Comparison of ENCODE assay signal across 1 cellular context in the genomic region with DNA sequence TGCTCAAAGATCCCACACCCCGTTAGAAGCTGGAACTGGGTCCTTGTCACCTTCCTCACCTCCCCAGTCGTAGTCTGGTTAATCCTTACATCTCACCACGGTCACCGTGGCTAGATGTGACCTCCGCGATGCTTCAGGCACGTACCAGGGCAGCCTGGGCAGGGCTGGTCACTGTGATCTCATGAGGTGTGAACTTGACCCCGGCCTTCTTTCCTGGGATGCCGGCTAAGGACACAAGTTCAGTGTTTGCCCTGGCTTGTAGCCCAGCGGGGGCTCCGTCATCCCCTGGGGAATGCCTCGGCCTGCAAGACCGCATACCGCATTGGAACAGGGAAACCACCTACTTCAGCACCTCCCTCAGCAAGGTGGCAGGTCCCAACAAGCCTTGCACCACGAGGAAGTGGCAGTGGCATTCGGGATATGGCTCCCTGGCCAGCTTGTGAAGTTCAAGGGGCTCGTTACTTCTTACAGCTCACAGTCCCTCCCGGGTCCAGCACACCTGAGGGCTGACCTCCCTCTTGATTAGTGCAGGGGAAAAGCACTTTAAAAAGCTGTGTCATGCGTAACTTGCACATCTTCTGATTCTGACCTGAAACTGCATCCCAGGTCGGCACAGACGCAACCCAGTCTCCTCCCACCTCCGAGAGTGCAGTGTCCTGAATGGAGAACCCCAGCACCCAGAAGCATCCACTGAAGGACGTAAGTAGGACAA.
TF ChIP-seq lines count a peak whose summit lies in the region.

No MANE protein-coding gene starts in this region.

TF ChIP-seq in HepG2, 621 proteins besides CTCF, POLR2A, EP300 and RAD21 (continued from another document and continues in another):
- TF ChIP-seq, protein P1, sequence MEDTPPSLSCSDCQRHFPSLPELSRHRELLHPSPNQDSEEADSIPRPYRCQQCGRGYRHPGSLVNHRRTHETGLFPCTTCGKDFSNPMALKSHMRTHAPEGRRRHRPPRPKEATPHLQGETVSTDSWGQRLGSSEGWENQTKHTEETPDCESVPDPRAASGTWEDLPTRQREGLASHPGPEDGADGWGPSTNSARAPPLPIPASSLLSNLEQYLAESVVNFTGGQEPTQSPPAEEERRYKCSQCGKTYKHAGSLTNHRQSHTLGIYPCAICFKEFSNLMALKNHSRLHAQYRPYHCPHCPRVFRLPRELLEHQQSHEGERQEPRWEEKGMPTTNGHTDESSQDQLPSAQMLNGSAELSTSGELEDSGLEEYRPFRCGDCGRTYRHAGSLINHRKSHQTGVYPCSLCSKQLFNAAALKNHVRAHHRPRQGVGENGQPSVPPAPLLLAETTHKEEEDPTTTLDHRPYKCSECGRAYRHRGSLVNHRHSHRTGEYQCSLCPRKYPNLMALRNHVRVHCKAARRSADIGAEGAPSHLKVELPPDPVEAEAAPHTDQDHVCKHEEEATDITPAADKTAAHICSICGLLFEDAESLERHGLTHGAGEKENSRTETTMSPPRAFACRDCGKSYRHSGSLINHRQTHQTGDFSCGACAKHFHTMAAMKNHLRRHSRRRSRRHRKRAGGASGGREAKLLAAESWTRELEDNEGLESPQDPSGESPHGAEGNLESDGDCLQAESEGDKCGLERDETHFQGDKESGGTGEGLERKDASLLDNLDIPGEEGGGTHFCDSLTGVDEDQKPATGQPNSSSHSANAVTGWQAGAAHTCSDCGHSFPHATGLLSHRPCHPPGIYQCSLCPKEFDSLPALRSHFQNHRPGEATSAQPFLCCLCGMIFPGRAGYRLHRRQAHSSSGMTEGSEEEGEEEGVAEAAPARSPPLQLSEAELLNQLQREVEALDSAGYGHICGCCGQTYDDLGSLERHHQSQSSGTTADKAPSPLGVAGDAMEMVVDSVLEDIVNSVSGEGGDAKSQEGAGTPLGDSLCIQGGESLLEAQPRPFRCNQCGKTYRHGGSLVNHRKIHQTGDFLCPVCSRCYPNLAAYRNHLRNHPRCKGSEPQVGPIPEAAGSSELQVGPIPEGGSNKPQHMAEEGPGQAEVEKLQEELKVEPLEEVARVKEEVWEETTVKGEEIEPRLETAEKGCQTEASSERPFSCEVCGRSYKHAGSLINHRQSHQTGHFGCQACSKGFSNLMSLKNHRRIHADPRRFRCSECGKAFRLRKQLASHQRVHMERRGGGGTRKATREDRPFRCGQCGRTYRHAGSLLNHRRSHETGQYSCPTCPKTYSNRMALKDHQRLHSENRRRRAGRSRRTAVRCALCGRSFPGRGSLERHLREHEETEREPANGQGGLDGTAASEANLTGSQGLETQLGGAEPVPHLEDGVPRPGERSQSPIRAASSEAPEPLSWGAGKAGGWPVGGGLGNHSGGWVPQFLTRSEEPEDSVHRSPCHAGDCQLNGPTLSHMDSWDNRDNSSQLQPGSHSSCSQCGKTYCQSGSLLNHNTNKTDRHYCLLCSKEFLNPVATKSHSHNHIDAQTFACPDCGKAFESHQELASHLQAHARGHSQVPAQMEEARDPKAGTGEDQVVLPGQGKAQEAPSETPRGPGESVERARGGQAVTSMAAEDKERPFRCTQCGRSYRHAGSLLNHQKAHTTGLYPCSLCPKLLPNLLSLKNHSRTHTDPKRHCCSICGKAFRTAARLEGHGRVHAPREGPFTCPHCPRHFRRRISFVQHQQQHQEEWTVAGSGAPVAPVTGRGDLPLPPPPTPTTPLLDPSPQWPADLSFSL (CRISPR knock-in tag; IDR thresholded peaks at IDR 0.05), result no peak
- TF ChIP-seq ZNF530 (CRISPR knock-in tag; IDR thresholded peaks at IDR 0.05; ENCODE audit: low read depth), result no peak
- no peak for TF ChIP-seq NFKBIZ (CRISPR knock-in tag; IDR thresholded peaks at IDR 0.05)
- TF ChIP-seq PHB2 (IDR thresholded peaks at IDR 0.05; ENCODE audit: partially characterized antibody), result no peak
- no peak for TF ChIP-seq NONO (IDR thresholded peaks at IDR 0.05)
- TF ChIP-seq NONO (CRISPR knock-in tag; conservative IDR thresholded peaks at IDR 0.05), result peak; percentile 73
- peak; percentile 76; the same call in 1 of the 2 replicates for TF ChIP-seq THAP11 (CRISPR knock-in tag; IDR thresholded peaks at IDR 0.05)
- no peak for TF ChIP-seq ZBTB1 (CRISPR knock-in tag; IDR thresholded peaks at IDR 0.05; ENCODE audit: borderline replicate concordance)
- TF ChIP-seq ZNF615 (CRISPR knock-in tag; IDR thresholded peaks at IDR 0.05; ENCODE audit: borderline replicate concordance), result no peak
- no peak for TF ChIP-seq GTF2F1 (IDR thresholded peaks at IDR 0.05; ENCODE audit: low read length)
- TF ChIP-seq, protein P2, sequence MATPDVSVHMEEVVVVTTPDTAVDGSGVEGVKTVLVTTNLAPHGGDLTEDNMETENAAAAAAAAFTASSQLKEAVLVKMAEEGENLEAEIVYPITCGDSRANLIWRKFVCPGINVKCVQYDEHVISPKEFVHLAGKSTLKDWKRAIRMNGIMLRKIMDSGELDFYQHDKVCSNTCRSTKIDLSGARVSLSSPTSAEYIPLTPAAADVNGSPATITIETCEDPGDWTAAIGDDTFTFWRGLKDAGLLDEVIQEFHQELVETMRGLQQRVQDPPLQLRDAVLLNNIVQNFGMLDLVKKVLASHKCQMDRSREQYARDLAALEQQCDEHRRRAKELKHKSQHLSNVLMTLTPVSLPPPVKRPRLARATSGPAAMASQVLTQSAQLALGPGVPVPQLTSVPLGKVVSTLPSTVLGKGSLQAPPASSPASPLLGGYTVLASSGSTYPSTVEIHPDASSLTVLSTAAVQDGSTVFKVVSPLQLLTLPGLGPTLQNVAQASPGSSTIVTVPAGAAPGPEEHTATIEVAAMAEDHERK (CRISPR knock-in tag; IDR thresholded peaks at IDR 0.05; ENCODE audit: low read depth), result no peak
- no peak; the same call in 1 of the 2 replicates for TF ChIP-seq ZMYM2 (CRISPR knock-in tag; IDR thresholded peaks at IDR 0.05)
- TF ChIP-seq, protein P3, sequence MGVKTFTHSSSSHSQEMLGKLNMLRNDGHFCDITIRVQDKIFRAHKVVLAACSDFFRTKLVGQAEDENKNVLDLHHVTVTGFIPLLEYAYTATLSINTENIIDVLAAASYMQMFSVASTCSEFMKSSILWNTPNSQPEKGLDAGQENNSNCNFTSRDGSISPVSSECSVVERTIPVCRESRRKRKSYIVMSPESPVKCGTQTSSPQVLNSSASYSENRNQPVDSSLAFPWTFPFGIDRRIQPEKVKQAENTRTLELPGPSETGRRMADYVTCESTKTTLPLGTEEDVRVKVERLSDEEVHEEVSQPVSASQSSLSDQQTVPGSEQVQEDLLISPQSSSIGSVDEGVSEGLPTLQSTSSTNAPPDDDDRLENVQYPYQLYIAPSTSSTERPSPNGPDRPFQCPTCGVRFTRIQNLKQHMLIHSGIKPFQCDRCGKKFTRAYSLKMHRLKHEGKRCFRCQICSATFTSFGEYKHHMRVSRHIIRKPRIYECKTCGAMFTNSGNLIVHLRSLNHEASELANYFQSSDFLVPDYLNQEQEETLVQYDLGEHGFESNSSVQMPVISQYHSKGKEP (CRISPR knock-in tag; IDR thresholded peaks at IDR 0.05), result no peak
- TF ChIP-seq, protein P4, sequence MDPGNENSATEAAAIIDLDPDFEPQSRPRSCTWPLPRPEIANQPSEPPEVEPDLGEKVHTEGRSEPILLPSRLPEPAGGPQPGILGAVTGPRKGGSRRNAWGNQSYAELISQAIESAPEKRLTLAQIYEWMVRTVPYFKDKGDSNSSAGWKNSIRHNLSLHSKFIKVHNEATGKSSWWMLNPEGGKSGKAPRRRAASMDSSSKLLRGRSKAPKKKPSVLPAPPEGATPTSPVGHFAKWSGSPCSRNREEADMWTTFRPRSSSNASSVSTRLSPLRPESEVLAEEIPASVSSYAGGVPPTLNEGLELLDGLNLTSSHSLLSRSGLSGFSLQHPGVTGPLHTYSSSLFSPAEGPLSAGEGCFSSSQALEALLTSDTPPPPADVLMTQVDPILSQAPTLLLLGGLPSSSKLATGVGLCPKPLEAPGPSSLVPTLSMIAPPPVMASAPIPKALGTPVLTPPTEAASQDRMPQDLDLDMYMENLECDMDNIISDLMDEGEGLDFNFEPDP (CRISPR knock-in tag; conservative IDR thresholded peaks at IDR 0.05), result no peak
- TF ChIP-seq SCMH1 (CRISPR knock-in tag; IDR thresholded peaks at IDR 0.05; ENCODE audit: borderline replicate concordance), result no peak
- TF ChIP-seq KDM2A (CRISPR knock-in tag; IDR thresholded peaks at IDR 0.05; ENCODE audit: borderline replicate concordance, low read depth), result peak; percentile 96
- TF ChIP-seq, protein P5, sequence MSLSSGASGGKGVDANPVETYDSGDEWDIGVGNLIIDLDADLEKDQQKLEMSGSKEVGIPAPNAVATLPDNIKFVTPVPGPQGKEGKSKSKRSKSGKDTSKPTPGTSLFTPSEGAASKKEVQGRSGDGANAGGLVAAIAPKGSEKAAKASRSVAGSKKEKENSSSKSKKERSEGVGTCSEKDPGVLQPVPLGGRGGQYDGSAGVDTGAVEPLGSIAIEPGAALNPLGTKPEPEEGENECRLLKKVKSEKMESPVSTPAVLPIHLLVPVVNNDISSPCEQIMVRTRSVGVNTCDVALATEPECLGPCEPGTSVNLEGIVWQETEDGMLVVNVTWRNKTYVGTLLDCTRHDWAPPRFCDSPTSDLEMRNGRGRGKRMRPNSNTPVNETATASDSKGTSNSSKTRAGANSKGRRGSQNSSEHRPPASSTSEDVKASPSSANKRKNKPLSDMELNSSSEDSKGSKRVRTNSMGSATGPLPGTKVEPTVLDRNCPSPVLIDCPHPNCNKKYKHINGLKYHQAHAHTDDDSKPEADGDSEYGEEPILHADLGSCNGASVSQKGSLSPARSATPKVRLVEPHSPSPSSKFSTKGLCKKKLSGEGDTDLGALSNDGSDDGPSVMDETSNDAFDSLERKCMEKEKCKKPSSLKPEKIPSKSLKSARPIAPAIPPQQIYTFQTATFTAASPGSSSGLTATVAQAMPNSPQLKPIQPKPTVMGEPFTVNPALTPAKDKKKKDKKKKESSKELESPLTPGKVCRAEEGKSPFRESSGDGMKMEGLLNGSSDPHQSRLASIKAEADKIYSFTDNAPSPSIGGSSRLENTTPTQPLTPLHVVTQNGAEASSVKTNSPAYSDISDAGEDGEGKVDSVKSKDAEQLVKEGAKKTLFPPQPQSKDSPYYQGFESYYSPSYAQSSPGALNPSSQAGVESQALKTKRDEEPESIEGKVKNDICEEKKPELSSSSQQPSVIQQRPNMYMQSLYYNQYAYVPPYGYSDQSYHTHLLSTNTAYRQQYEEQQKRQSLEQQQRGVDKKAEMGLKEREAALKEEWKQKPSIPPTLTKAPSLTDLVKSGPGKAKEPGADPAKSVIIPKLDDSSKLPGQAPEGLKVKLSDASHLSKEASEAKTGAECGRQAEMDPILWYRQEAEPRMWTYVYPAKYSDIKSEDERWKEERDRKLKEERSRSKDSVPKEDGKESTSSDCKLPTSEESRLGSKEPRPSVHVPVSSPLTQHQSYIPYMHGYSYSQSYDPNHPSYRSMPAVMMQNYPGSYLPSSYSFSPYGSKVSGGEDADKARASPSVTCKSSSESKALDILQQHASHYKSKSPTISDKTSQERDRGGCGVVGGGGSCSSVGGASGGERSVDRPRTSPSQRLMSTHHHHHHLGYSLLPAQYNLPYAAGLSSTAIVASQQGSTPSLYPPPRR (CRISPR knock-in tag; IDR thresholded peaks at IDR 0.05; ENCODE audit: borderline replicate concordance), result peak; percentile 90
- no peak for TF ChIP-seq ZBTB8A (CRISPR knock-in tag; IDR thresholded peaks at IDR 0.05; ENCODE audit: borderline replicate concordance, low read depth)
- TF ChIP-seq ZMYM4 (CRISPR knock-in tag; IDR thresholded peaks at IDR 0.05), result no peak
- TF ChIP-seq, protein P6, sequence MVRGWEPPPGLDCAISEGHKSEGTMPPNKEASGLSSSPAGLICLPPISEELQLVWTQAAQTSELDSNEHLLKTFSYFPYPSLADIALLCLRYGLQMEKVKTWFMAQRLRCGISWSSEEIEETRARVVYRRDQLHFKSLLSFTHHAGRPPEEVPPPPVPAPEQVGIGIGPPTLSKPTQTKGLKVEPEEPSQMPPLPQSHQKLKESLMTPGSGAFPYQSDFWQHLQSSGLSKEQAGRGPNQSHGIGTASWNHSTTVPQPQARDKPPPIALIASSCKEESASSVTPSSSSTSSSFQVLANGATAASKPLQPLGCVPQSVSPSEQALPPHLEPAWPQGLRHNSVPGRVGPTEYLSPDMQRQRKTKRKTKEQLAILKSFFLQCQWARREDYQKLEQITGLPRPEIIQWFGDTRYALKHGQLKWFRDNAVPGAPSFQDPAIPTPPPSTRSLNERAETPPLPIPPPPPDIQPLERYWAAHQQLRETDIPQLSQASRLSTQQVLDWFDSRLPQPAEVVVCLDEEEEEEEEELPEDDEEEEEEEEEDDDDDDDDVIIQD (CRISPR knock-in tag; IDR thresholded peaks at IDR 0.05; ENCODE audit: low read depth), result peak; percentile 63; the same call in 1 of the 2 replicates
- TF ChIP-seq ZNF713 (CRISPR knock-in tag; IDR thresholded peaks at IDR 0.05), result no peak
- no peak for TF ChIP-seq CCDC6 (CRISPR knock-in tag; IDR thresholded peaks at IDR 0.05)
- no peak for TF ChIP-seq SIX1 (CRISPR knock-in tag; IDR thresholded peaks at IDR 0.05; ENCODE audit: borderline replicate concordance)
- TF ChIP-seq ZNF331 (CRISPR knock-in tag; IDR thresholded peaks at IDR 0.05), result peak; percentile 45; the same call in 1 of the 2 replicates
- TF ChIP-seq ZNF33B (CRISPR knock-in tag; IDR thresholded peaks at IDR 0.05), result no peak
- no peak for TF ChIP-seq SP140L (CRISPR knock-in tag; IDR thresholded peaks at IDR 0.05; ENCODE audit: borderline replicate concordance)
- TF ChIP-seq, protein P7, sequence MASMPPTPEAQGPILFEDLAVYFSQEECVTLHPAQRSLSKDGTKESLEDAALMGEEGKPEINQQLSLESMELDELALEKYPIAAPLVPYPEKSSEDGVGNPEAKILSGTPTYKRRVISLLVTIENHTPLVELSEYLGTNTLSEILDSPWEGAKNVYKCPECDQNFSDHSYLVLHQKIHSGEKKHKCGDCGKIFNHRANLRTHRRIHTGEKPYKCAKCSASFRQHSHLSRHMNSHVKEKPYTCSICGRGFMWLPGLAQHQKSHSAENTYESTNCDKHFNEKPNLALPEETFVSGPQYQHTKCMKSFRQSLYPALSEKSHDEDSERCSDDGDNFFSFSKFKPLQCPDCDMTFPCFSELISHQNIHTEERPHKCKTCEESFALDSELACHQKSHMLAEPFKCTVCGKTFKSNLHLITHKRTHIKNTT (CRISPR knock-in tag; IDR thresholded peaks at IDR 0.05), result no peak
- TF ChIP-seq, protein P8, sequence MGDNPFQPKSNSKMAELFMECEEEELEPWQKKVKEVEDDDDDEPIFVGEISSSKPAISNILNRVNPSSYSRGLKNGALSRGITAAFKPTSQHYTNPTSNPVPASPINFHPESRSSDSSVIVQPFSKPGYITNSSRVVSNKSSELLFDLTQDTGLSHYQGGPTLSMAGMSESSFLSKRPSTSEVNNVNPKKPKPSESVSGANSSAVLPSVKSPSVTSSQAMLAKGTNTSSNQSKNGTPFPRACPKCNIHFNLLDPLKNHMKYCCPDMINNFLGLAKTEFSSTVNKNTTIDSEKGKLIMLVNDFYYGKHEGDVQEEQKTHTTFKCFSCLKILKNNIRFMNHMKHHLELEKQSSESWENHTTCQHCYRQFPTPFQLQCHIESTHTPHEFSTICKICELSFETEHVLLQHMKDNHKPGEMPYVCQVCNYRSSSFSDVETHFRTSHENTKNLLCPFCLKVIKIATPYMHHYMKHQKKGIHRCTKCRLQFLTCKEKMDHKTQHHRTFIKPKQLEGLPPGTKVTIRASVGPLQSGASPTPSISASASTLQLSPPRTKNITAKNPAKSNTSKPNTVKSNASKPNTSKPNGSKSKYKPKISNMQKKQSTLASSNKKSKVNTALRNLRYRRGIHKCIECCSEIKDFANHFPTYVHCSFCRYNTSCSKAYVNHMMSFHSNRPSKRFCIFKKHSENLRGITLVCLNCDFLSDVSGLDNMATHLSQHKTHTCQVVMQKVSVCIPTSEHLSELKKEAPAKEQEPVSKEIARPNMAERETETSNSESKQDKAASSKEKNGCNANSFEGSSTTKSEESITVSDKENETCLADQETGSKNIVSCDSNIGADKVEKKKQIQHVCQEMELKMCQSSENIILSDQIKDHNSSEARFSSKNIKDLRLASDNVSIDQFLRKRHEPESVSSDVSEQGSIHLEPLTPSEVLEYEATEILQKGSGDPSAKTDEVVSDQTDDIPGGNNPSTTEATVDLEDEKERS (CRISPR knock-in tag; IDR thresholded peaks at IDR 0.05), result peak; percentile 80; the same call in 1 of the 2 replicates
- no peak for TF ChIP-seq CHCHD3 (CRISPR knock-in tag; IDR thresholded peaks at IDR 0.05)
